8 cellular contexts compared by ENCODE assay signal in genomic region chr22:49305215-49305965, GRCh38.
DNase-seq lines count a peak whose midpoint lies in the region; ATAC-seq, FAIRE-seq and TF ChIP-seq lines count a peak whose summit lies in the region.

No MANE protein-coding gene starts in this region.

- peaks cover 7% of the 10 kb centered on the region for H3K27me3 Mint-ChIP-seq in CD4-positive, CD25-positive, alpha-beta regulatory T cell
- peaks cover 62% of the 10 kb centered on the region for H3K27me3 Mint-ChIP-seq in T-helper 17 cell

- TF ChIP-seq CTCF in K562 (IDR thresholded peaks at IDR 0.05 in 2 of 3, conservative IDR thresholded peaks at IDR 0.05 in 1 of 3; ENCODE audit: insufficient read depth in 2 of 3, low read depth in 1 of 3, low read length in 3 of 3) (peak; percentile 76 to 88 (median 76)), right lobe of liver (IDR thresholded peaks at IDR 0.05) (peak; percentile 92 to 99 (median 94))

- H3K36me3 ChIP-seq in CD4-positive, CD25-positive, alpha-beta regulatory T cell (ENCODE audit: control insufficient read depth, insufficient read depth, low read length): no peaks in the 10 kb centered on the region
- no peaks in the 10 kb centered on the region for H3K36me3 ChIP-seq in K562 (ENCODE audit: control insufficient read depth, insufficient read depth, low read length)
- no peaks in the 10 kb centered on the region for H3K36me3 ChIP-seq in right lobe of liver

- H4K20me1 ChIP-seq in K562 (replicated peaks; ENCODE audit: control insufficient read depth, insufficient read depth, low read length): no peaks in the 10 kb centered on the region

- H2AFZ ChIP-seq in K562 (ENCODE audit: low read depth, low read length): no peak overlapping the region

- no peak overlapping the region for H3K9ac ChIP-seq in K562 (ENCODE audit: insufficient read depth in 1 of 2, low read depth in 2 of 2, low read length in 2 of 2)

- H3K4me1 ChIP-seq in CD4-positive, CD25-positive, alpha-beta regulatory T cell (ENCODE audit: control insufficient read depth, insufficient read depth, low read length, poor library complexity, severe bottlenecking): no peaks in the 10 kb centered on the region
- peaks cover 0 to 9% of the 10 kb centered on the region in 2 experiments; a peak in 2 of 5 replicates for H3K4me1 ChIP-seq in K562 (replicated peaks in 1 of 2; ENCODE audit: control insufficient read depth in 2 of 2, insufficient read depth in 2 of 2, low read length in 2 of 2)
- H3K4me1 ChIP-seq in right lobe of liver: no peaks in the 10 kb centered on the region

- no peak overlapping the region for H3K4me3 ChIP-seq in CD4-positive, CD25-positive, alpha-beta regulatory T cell (ENCODE audit: low read depth, low read length)
- no peak overlapping the region for H3K4me3 ChIP-seq in K562
- no peak overlapping the region for H3K4me3 ChIP-seq in right lobe of liver

- FAIRE-seq in K562 (lab: Jason Lieb, UNC): no peak

- POLR2A ChIA-PET in K562 (lab: Yijun Ruan, JAX): interaction anchor here (0.6 to 1.0 kb wide), 3 partner anchors 15 to 259 kb away, joined by 3 to 5 read pairs (median 3); no protein-coding TSS in a partner anchor

- H3K4me2 ChIP-seq in K562 (ENCODE audit: insufficient read depth, low read length): no peak overlapping the region

- peak; percentile 34 to 43 for ATAC-seq in CD4-positive, CD25-positive, alpha-beta regulatory T cell (ENCODE audit: low read depth in 2 of 2)
- no peak for ATAC-seq in T-helper 17 cell
- peak; percentile 98 for ATAC-seq in K562
- peak; percentile 81 to 95 (median 92) for ATAC-seq in right lobe of liver
- no peak for ATAC-seq in HG02973 (IDR thresholded peaks at IDR 0.05; ENCODE audit: unreplicated experiment)

- no peak for TF ChIP-seq EP300 in K562 (IDR thresholded peaks at IDR 0.05; ENCODE audit: low read length)

- intact Hi-C loops in K562 (cut with micrococcal nuclease) (loop anchor here (1.0 kb wide), 1 partner anchor 259 kb away; no protein-coding TSS in a partner anchor), right lobe of liver (cut with DNase I) (no loop called here)

- WGBS in K562 (ENCODE audit: insufficient coverage, low coverage, missing lambda C conversion rate): 0% methylated on average over 6 of the region's 20 CpGs
- 7% methylated on average over 3 of the region's 20 CpGs for WGBS in right lobe of liver (ENCODE audit: insufficient coverage, low coverage, low lambda C conversion rate, missing lambda C conversion rate)

- no peaks in the 10 kb centered on the region for H3K9me1 ChIP-seq in K562 (ENCODE audit: control insufficient read depth, insufficient read depth, low read length)

- no peak overlapping the region for H3K27ac ChIP-seq in CD4-positive, CD25-positive, alpha-beta regulatory T cell (ENCODE audit: insufficient read depth, low read length, poor library complexity, severe bottlenecking)
- H3K27ac ChIP-seq in K562 (ENCODE audit: extremely low read depth, low read depth, low read length) (no peak overlapping the region), right lobe of liver (no peak overlapping the region)

- peaks cover 0 to 3% (median 0%) of the 10 kb centered on the region in 4 donors for H3K4me1 Mint-ChIP-seq in CD4-positive, CD25-positive, alpha-beta regulatory T cell
- H3K4me1 Mint-ChIP-seq in T-helper 17 cell: peaks cover 7% of the 10 kb centered on the region

- TF ChIP-seq POLR2A in K562 (conservative IDR thresholded peaks at IDR 0.05) (no peak), right lobe of liver (IDR thresholded peaks at IDR 0.05) (no peak)

- H3K79me2 ChIP-seq in K562 (ENCODE audit: control insufficient read depth, insufficient read depth, low read length): no peaks in the 10 kb centered on the region

- no peak overlapping the region for H3K4me3 Mint-ChIP-seq in CD4-positive, CD25-positive, alpha-beta regulatory T cell
- H3K4me3 Mint-ChIP-seq in T-helper 17 cell: no peak overlapping the region

- peak; percentile 59 to 85 for TF ChIP-seq RAD21 in K562 (CRISPR knock-in tag; conservative IDR thresholded peaks at IDR 0.05 in 1 of 2, IDR thresholded peaks at IDR 0.05 in 1 of 2)

- no TSS peak for BruUV-seq in K562 (replicated peaks; lab: Mats Ljungman, UMichigan)

- CTCF ChIA-PET in K562 (lab: Yijun Ruan, JAX; ENCODE audit: low intra/inter-chr PET ratio): interaction anchor here (1.2 kb wide), 1 partner anchor 362 kb away, joined by 3 read pairs; no protein-coding TSS in a partner anchor

- H3K27ac Mint-ChIP-seq in CD4-positive, CD25-positive, alpha-beta regulatory T cell: no peak overlapping the region
- no peak overlapping the region for H3K27ac Mint-ChIP-seq in T-helper 17 cell

- peaks cover 0 to 3% (median 0%) of the 10 kb centered on the region in 7 donors for H3K9me3 Mint-ChIP-seq in CD4-positive, CD25-positive, alpha-beta regulatory T cell

- DNase-seq in CD4-positive, CD25-positive, alpha-beta regulatory T cell: peak; percentile 15 to 36 (median 19)
- DNase-seq in HK-2 (ENCODE audit: unreplicated experiment): peak; percentile 67
- peak; percentile 19 to 50 (median 43) for DNase-seq in T-helper 17 cell
- DNase-seq in K562 (ENCODE audit: extremely low read depth in 1 of 4, low spot score in 3 of 4): peak; percentile 60 to 75 (median 68)
- DNase-seq in right lobe of liver: peak; percentile 71 to 79 (median 78)
- DNase-seq in stimulated activated CD4-positive, alpha-beta T cell treated with anti-CD3 and anti-CD28 coated beads, TNF-alpha, amount 100 ng/mL, for 4 hours (ENCODE audit: low read depth in 3 of 3): peak; percentile 8 to 53 (median 18)
- no peak for DNase-seq in SKM-1 treated with dmso at 0.1 percent for 144 hours (lab: John Stamatoyannopoulos, UW; ENCODE audit: unreplicated experiment)

- in situ Hi-C loops in K562 (cut with MboI): loop anchor here (25.0 kb wide), 1 partner anchor 268 kb away; no protein-coding TSS in a partner anchor

- H3K27me3 ChIP-seq in CD4-positive, CD25-positive, alpha-beta regulatory T cell (ENCODE audit: control insufficient read depth, insufficient read depth, low read length): no peaks in the 10 kb centered on the region
- H3K27me3 ChIP-seq in K562 (ENCODE audit: control insufficient read depth in 2 of 2, insufficient read depth in 2 of 2, low read length in 2 of 2): peaks cover 0 to 38% of the 10 kb centered on the region in 2 experiments; a peak in 2 of 5 replicates
- H3K27me3 ChIP-seq in right lobe of liver: no peaks in the 10 kb centered on the region

- H3K36me3 Mint-ChIP-seq in CD4-positive, CD25-positive, alpha-beta regulatory T cell: no peaks in the 10 kb centered on the region
- peaks cover 2% of the 10 kb centered on the region for H3K36me3 Mint-ChIP-seq in T-helper 17 cell (ENCODE audit: low read depth)

- H3K9me3 ChIP-seq in CD4-positive, CD25-positive, alpha-beta regulatory T cell (ENCODE audit: control insufficient read depth in 2 of 2, low read length in 2 of 2): no peaks in the 10 kb centered on the region
- H3K9me3 ChIP-seq in T-helper 17 cell (ENCODE audit: control insufficient read depth, low read length, poor library complexity, severe bottlenecking): no peaks in the 10 kb centered on the region
- no peaks in the 10 kb centered on the region for H3K9me3 ChIP-seq in K562 (replicated peaks; ENCODE audit: control insufficient read depth, insufficient read depth, low read depth, low read length)
- H3K9me3 ChIP-seq in right lobe of liver: no peaks in the 10 kb centered on the region

TF ChIP-seq in K562, 482 proteins besides CTCF, POLR2A, EP300 and RAD21 (continues in another document):
- TF ChIP-seq ZNF212 (CRISPR knock-in tag; IDR thresholded peaks at IDR 0.05) (no peak), SMC3 (conservative IDR thresholded peaks at IDR 0.05; ENCODE audit: insufficient read depth, low read depth, low read length) (peak; percentile 89), RB1 (IDR thresholded peaks at IDR 0.05; ENCODE audit: low read depth) (peak; percentile 42; the same call in 1 of the 2 replicates), U2AF2 (optimal IDR thresholded peaks at IDR 0.05; ENCODE audit: low read depth, low read length) (no peak), ZNF583 (CRISPR knock-in tag; IDR thresholded peaks at IDR 0.05) (no peak), ZNF311 (CRISPR knock-in tag; IDR thresholded peaks at IDR 0.05) (no peak), ARID4B (CRISPR knock-in tag; IDR thresholded peaks at IDR 0.05) (no peak), ARID2 (IDR thresholded peaks at IDR 0.05) (0 out of 2 replicates have a peak, but pooled peaks have one; percentile 31), GABPB1 (CRISPR knock-in tag; IDR thresholded peaks at IDR 0.05) (no peak), ZFP36 (IDR thresholded peaks at IDR 0.05; ENCODE audit: low read depth, low read length, partially characterized antibody) (peak; percentile 73), CBX3 (IDR thresholded peaks at IDR 0.05; ENCODE audit: borderline replicate concordance in 1 of 2, low read length in 2 of 2) (no peak), STAG1 (CRISPR knock-in tag; IDR thresholded peaks at IDR 0.05; ENCODE audit: borderline replicate concordance) (peak; percentile 69; the same call in 1 of the 2 replicates)

Comparison
In these comparisons a context has a peak if more than half of its experiments do, and no peak if none do; other contexts are left out.
1. ATAC-seq: peak in CD4-positive, CD25-positive, alpha-beta regulatory T cell (2 of 2), K562 (single experiment) and right lobe of liver (4 of 4); none in T-helper 17 cell (single experiment) and HG02973 (single experiment).